In the genomic region with DNA sequence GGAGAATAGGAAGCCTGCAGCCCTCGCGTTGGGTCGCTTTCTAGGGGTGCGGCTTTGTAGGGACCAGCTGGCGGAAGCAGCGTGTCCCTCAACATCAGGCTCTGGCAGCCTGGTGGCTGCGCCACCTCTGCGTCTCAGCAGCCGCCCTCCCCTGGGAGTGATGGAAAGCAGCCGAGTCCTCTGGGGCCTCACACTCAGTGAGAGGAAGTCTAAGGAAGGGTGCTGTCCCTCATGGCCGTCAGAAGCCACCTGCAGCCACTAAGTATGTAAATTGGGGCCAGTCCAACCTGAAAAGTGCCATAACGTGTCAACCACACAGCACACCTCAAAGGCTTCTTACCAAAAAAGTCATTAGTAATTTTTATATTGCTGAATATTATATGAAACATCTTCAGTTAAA, we compare ENCODE assay signal across 9 cellular contexts.
DNase-seq lines count a peak whose midpoint lies in the region; ATAC-seq and TF ChIP-seq lines count a peak whose summit lies in the region.
"Had no signal": no experiment of that assay in that cellular context is flagged by ENCODE, and none has a peak within 500 bp of the region (broad histone marks: within the 10 kb centered on the region; RNA-seq: fewer than 3 reads in every experiment).

No MANE protein-coding gene starts in this region.

- intact Hi-C loops in activated B cell treated with CpG ODN at 0.5 μM for 24 hours (cut with micrococcal nuclease) (loop anchor here (5.0 kb wide), 2 partner anchors 97 to 133 kb away; partner anchors contain the start of genes HSP90AA1 and ZNF839), right lobe of liver (cut with DNase I) (no loop called here)

- no peak for TF ChIP-seq POLR2A in right lobe of liver (IDR thresholded peaks at IDR 0.05)

- ATAC-seq in GM18498 (IDR thresholded peaks at IDR 0.05; ENCODE audit: unreplicated experiment) (peak; percentile 86), GM19438 (IDR thresholded peaks at IDR 0.05; ENCODE audit: low read depth, unreplicated experiment) (peak; percentile 96), HG03039 (IDR thresholded peaks at IDR 0.05; ENCODE audit: unreplicated experiment) (peak; percentile 59), activated B cell treated with CpG ODN at 0.5 μM for 24 hours (ENCODE audit: low read depth) (peak; percentile 99), right lobe of liver (no peak)

- H3K9me3 Mint-ChIP-seq in activated B cell treated with CpG ODN at 0.5 μM for 24 hours, result no peaks in the 10 kb centered on the region

- H3K36me3 Mint-ChIP-seq in activated B cell treated with CpG ODN at 0.5 μM for 24 hours (ENCODE audit: low read depth), result peaks cover 21% of the 10 kb centered on the region

- no peak overlapping the region for H3K4me3 ChIP-seq in right lobe of liver

- DNase-seq in activated B cell treated with CpG ODN at 0.5 μM for 24 hours, result peak; percentile 52
- no peak for DNase-seq in RKO (ENCODE audit: low spot score)
- DNase-seq in right lobe of liver, result no peak
- DNase-seq in NCI-H146 treated with DMSO at 0.1 percent for 48 hours (lab: John Stamatoyannopoulos, UW; ENCODE audit: unreplicated experiment), result no peak
- no peak for DNase-seq in T-helper 2 cell
- DNase-seq: EL had no signal

- no peaks in the 10 kb centered on the region for H3K27me3 ChIP-seq in right lobe of liver

- H3K36me3 ChIP-seq in right lobe of liver, result peaks cover 0 to 2% (median 0%) of the 10 kb centered on the region in 4 donors

- H3K4me1 ChIP-seq in right lobe of liver, result no peaks in the 10 kb centered on the region

- no peaks in the 10 kb centered on the region for H3K9me3 ChIP-seq in right lobe of liver

- 64% methylated on average over 5 of the region's 12 CpGs for WGBS in right lobe of liver (ENCODE audit: insufficient coverage, low coverage, low lambda C conversion rate, missing lambda C conversion rate)

- CTCF ChIA-PET in activated B cell treated with CpG ODN at 0.5 μM for 24 hours (lab: Charles Lee), result no interaction called here

- H3K27ac Mint-ChIP-seq in activated B cell treated with CpG ODN at 0.5 μM for 24 hours, result peak overlapping the region; percentile 7

- no peak overlapping the region for H3K27ac ChIP-seq in right lobe of liver

- no peak for TF ChIP-seq CTCF in activated B cell treated with CpG ODN at 0.5 μM for 24 hours (IDR thresholded peaks at IDR 0.05)
- TF ChIP-seq CTCF in right lobe of liver (IDR thresholded peaks at IDR 0.05), result no peak

- no peak overlapping the region for H3K4me3 Mint-ChIP-seq in activated B cell treated with CpG ODN at 0.5 μM for 24 hours

- peaks cover 17% of the 10 kb centered on the region for H3K4me1 Mint-ChIP-seq in activated B cell treated with CpG ODN at 0.5 μM for 24 hours

- POLR2A ChIA-PET in activated B cell treated with CpG ODN at 0.5 μM for 24 hours (lab: Charles Lee), result no interaction called here

- H3K27me3 Mint-ChIP-seq in activated B cell treated with CpG ODN at 0.5 μM for 24 hours, result no peaks in the 10 kb centered on the region

Comparison
In these comparisons a context has a peak if more than half of its experiments do, and no peak if none do; other contexts are left out.
1. ATAC-seq: peak in GM18498 (single experiment), GM19438 (single experiment), HG03039 (single experiment) and activated B cell treated with CpG ODN at 0.5 μM for 24 hours (single experiment); none in right lobe of liver (0 of 4).